Comparison of ENCODE assay signal across 13 cellular contexts in the genomic region with DNA sequence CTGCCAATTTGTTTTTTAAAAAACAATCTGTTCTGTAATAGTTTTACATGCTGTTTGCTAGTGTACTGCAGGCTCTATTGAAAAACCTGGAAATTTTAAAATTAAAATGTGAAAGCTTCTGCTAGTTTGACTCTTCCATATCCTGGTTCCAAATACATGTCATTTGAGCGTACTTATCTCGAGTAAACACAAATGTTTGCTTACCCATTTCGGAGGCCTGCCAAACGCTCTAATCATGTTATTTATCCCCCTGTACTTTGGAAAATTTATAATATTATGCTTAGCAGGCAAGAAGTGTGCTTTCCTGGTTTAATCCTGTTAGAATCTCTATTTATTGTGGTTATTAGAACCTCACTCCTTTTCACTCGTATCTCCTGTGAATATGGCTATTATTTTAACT.
DNase-seq lines count a peak whose midpoint lies in the region; ATAC-seq lines count a peak whose summit lies in the region.
"Had no signal": no experiment of that assay in that cellular context is flagged by ENCODE, and none has a peak within 500 bp of the region (broad histone marks: within the 10 kb centered on the region; RNA-seq: fewer than 3 reads in every experiment).

No MANE protein-coding gene starts in this region.

- peak; percentile 83 for ATAC-seq in left lobe of liver
- ATAC-seq in HG03196 (IDR thresholded peaks at IDR 0.05; ENCODE audit: unreplicated experiment): no peak
- no peak for ATAC-seq in GM18517 (IDR thresholded peaks at IDR 0.05; ENCODE audit: unreplicated experiment)

- peak; percentile 43 for DNase-seq in DMS153 treated with DMSO at 0.1 percent for 48 hours (lab: John Stamatoyannopoulos, UW; ENCODE audit: unreplicated experiment)
- peak; percentile 89 for DNase-seq in NCI-H1105 treated with DMSO at 0.1 percent for 48 hours (lab: John Stamatoyannopoulos, UW)
- DNase-seq in NCI-H69 (lab: John Stamatoyannopoulos, UW): peak; percentile 49
- DNase-seq in left lobe of liver (ENCODE audit: low spot score): no peak
- no peak for DNase-seq in hepatic stellate cell (ENCODE audit: low spot score)
- DNase-seq: DMS 273 treated with DMSO at 0.1 percent for 48 hours, H7, NCI-H187 treated with DMSO at 0.1 percent for 48 hours, NCI-H345, SIG-M5, T-helper 2 cell had no signal

Comparison
In these comparisons a context has a peak if more than half of its experiments do, and no peak if none do; other contexts are left out.
1. DNase-seq: peak in DMS153 treated with DMSO at 0.1 percent for 48 hours (single experiment), NCI-H1105 treated with DMSO at 0.1 percent for 48 hours (single experiment) and NCI-H69 (single experiment); none in left lobe of liver (single experiment) and hepatic stellate cell (single experiment).